In genomic region chr7:27685893-27686292, GRCh38 we compare ENCODE assay signal across 7 cellular contexts.
"Had no signal": no experiment of that assay in that cellular context is flagged by ENCODE, and none has a peak within 500 bp of the region (broad histone marks: within the 10 kb centered on the region; RNA-seq: fewer than 3 reads in every experiment).

No MANE protein-coding gene starts in this region.

- H3K4me1 ChIP-seq: HAP-1 had no signal

- H3K36me3 ChIP-seq: HAP-1 had no signal

- FAIRE-seq: HTR-8/SVneo had no signal

- H2AFZ ChIP-seq: GM23338 had no signal

- DNase-seq: H7, IMR-90, KG1 had no signal

- ATAC-seq: GM23338, K562 had no signal

- H3K4me3 ChIP-seq: GM23338, HAP-1, K562 had no signal

- H3K9me3 ChIP-seq: HAP-1 had no signal

- H3K4me2 ChIP-seq: GM23338 had no signal
